Comparison of ENCODE assay signal across 27 cellular contexts in the genomic region with DNA sequence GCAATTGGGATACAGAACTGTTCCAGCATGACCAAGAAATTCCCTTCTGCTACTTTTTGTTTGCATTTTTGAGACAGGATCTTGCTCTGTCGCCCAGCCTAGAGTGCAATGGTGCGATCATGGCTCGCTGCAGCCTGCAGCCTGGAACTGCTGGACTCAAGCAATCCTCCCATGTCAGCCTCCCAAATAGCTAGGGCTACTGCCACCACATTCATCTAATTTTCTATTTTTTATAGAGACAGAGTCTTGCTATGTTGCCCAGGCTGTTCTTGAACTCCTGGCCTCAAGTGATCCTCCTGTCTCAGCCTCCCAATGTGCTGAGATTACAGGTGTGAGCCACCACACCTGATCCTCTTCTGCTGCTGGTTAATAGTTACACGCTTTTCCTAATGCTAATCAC.
"Had no signal": no experiment of that assay in that cellular context is flagged by ENCODE, and none has a peak within 500 bp of the region (broad histone marks: within the 10 kb centered on the region; RNA-seq: fewer than 3 reads in every experiment).

No MANE protein-coding gene starts in this region.

- ATAC-seq: activated T-cell treated with anti-CD3 and anti-CD28 coated beads, Interleukin-2, amount 50 U/mL, for 4 hours; activated T-helper 17 cell treated with anti-CD3 and anti-CD28 coated beads, Interleukin-2, amount 50 U/mL, for 72 hours; gastroesophageal sphincter had no signal

- H3K4me3 ChIP-seq: coronary artery, dorsolateral prefrontal cortex, esophagus squamous epithelium, gastroesophageal sphincter had no signal

- H3K36me3 Mint-ChIP-seq: activated naive CD8-positive, alpha-beta T cell had no signal

- H3K27ac ChIP-seq: brain microvascular endothelial cell, coronary artery, dorsolateral prefrontal cortex, esophagus squamous epithelium, gastroesophageal sphincter had no signal

- H3K27ac Mint-ChIP-seq: activated CD4-positive, alpha-beta memory T cell treated with anti-CD3 and anti-CD28 coated beads, Interleukin-2, amount 10 ng/mL, durations not matched to agents 7 days and 5 days; activated CD4-positive, alpha-beta T cell treated with anti-CD3 and anti-CD28 coated beads, Interleukin-2, amount 10 ng/mL, durations not matched to agents 7 days and 5 days; activated naive CD8-positive, alpha-beta T cell; activated T-helper 17 cell treated with anti-CD3 and anti-CD28 coated beads, Interleukin-2, amount 50 U/mL, for 72 hours; dendritic cell treated with granulocyte-macrophage colony-stimulating factor and Interleukin-4, amounts not matched to agents 40 ng/mL and 50 ng/mL, for 4 days; endodermal cell had no signal

- H3K36me3 ChIP-seq: brain microvascular endothelial cell, esophagus squamous epithelium, gastroesophageal sphincter had no signal

- H3K27me3 ChIP-seq: brain microvascular endothelial cell, dorsolateral prefrontal cortex, esophagus squamous epithelium, gastroesophageal sphincter had no signal

- DNase-seq: activated CD4-positive, alpha-beta memory T cell treated with anti-CD3 and anti-CD28 coated beads, Interleukin-2, amount 10 ng/mL, durations not matched to agents 7 days and 5 days; activated CD4-positive, alpha-beta T cell treated with anti-CD3 and anti-CD28 coated beads for 1 hour; activated CD4-positive, alpha-beta T cell treated with anti-CD3 and anti-CD28 coated beads for 4 hours; activated CD4-positive, alpha-beta T cell treated with anti-CD3 and anti-CD28 coated beads, Interleukin-2, amount 10 ng/mL, durations not matched to agents 7 days and 5 days; activated CD4-positive, alpha-beta T cell treated with anti-CD3 and anti-CD28 coated beads, Interleukin-2, amount 50 U/mL, for 4 hours; activated CD8-positive, alpha-beta memory T cell treated with anti-CD3 and anti-CD28 coated beads, Interleukin-2, amount 50 U/mL, for 48 hours; activated effector memory CD4-positive, alpha-beta T cell treated with Interleukin-2 at 50 U/mL for 16 hours; activated gamma-delta T cell treated with Interleukin-2 at 50 U/mL for 16 hours; activated naive CD4-positive, alpha-beta T cell treated with anti-CD3 and anti-CD28 coated beads, Interleukin-2, amount 50 U/mL, for 16 hours; activated naive CD4-positive, alpha-beta T cell treated with Interleukin-2 at 50 U/mL for 16 hours; activated T-cell treated with anti-CD3 and anti-CD28 coated beads, Interleukin-2, amount 50 U/mL, for 4 hours; amniotic stem cell; anterior cingulate cortex; brain microvascular endothelial cell; dorsolateral prefrontal cortex; effector memory CD4-positive, alpha-beta T cell; endodermal cell; erythroblast; esophagus squamous epithelium; foreskin melanocyte; T-helper 2 cell had no signal

- H3K4me1 Mint-ChIP-seq: activated CD4-positive, alpha-beta memory T cell treated with anti-CD3 and anti-CD28 coated beads, Interleukin-2, amount 10 ng/mL, durations not matched to agents 7 days and 5 days; activated CD4-positive, alpha-beta T cell treated with anti-CD3 and anti-CD28 coated beads, Interleukin-2, amount 10 ng/mL, durations not matched to agents 7 days and 5 days; activated T-helper 17 cell treated with anti-CD3 and anti-CD28 coated beads, Interleukin-2, amount 50 U/mL, for 72 hours; central memory CD8-positive, alpha-beta T cell had no signal

- H3K27me3 Mint-ChIP-seq: activated CD4-positive, alpha-beta memory T cell treated with anti-CD3 and anti-CD28 coated beads, Interleukin-2, amount 10 ng/mL, durations not matched to agents 7 days and 5 days; activated CD4-positive, alpha-beta T cell treated with anti-CD3 and anti-CD28 coated beads, Interleukin-2, amount 10 ng/mL, durations not matched to agents 7 days and 5 days; activated naive CD8-positive, alpha-beta T cell; activated T-helper 17 cell treated with anti-CD3 and anti-CD28 coated beads, Interleukin-2, amount 50 U/mL, for 72 hours; central memory CD8-positive, alpha-beta T cell; dendritic cell treated with granulocyte-macrophage colony-stimulating factor and Interleukin-4, amounts not matched to agents 40 ng/mL and 50 ng/mL, for 4 days had no signal

- H3K4me3 Mint-ChIP-seq: activated CD4-positive, alpha-beta memory T cell treated with anti-CD3 and anti-CD28 coated beads, Interleukin-2, amount 10 ng/mL, durations not matched to agents 7 days and 5 days; activated CD4-positive, alpha-beta T cell treated with anti-CD3 and anti-CD28 coated beads, Interleukin-2, amount 10 ng/mL, durations not matched to agents 7 days and 5 days; activated naive CD8-positive, alpha-beta T cell; activated T-cell treated with anti-CD3 and anti-CD28 coated beads, Interleukin-2, amount 50 U/mL, for 4 hours; activated T-helper 17 cell treated with anti-CD3 and anti-CD28 coated beads, Interleukin-2, amount 50 U/mL, for 72 hours; central memory CD8-positive, alpha-beta T cell; dendritic cell treated with granulocyte-macrophage colony-stimulating factor and Interleukin-4, amounts not matched to agents 40 ng/mL and 50 ng/mL, for 4 days; endodermal cell had no signal

- H3K9me3 Mint-ChIP-seq: activated CD4-positive, alpha-beta T cell treated with anti-CD3 and anti-CD28 coated beads, Interleukin-2, amount 10 ng/mL, durations not matched to agents 7 days and 5 days; activated T-cell treated with anti-CD3 and anti-CD28 coated beads, Interleukin-2, amount 50 U/mL, for 4 hours; activated T-helper 17 cell treated with anti-CD3 and anti-CD28 coated beads, Interleukin-2, amount 50 U/mL, for 72 hours; dendritic cell treated with granulocyte-macrophage colony-stimulating factor and Interleukin-4, amounts not matched to agents 40 ng/mL and 50 ng/mL, for 4 days had no signal

- H3K9me3 ChIP-seq: esophagus squamous epithelium, gastroesophageal sphincter had no signal
